Comparison of ENCODE assay signal across 8 cellular contexts in genomic region chr22:23128269-23129108, GRCh38. TPM values are rescaled to one million over a fixed set of nuclear protein-coding genes. Genes with fewer than 3 reads are reported as not detected.
DNase-seq lines count a peak whose midpoint lies in the region; ATAC-seq and TF ChIP-seq lines count a peak whose summit lies in the region.

No MANE protein-coding gene starts in this region.

- no peaks in the 10 kb centered on the region for H3K4me1 ChIP-seq in GM23338 (ENCODE audit: insufficient read depth)

- H3K27me3 ChIP-seq in GM23338 (ENCODE audit: insufficient read depth) = no peaks in the 10 kb centered on the region

- no peak overlapping the region for H3K4me2 ChIP-seq in GM23338

- peak; percentile 70 for TF ChIP-seq CTCF in AG09319 (IDR thresholded peaks at IDR 0.05; ENCODE audit: low read depth, low read length)
- peak; percentile 73 to 85 for TF ChIP-seq CTCF in GM23338 (conservative IDR thresholded peaks at IDR 0.05; ENCODE audit: low read depth in 2 of 2)
- peak; percentile 81 for TF ChIP-seq CTCF in natural killer cell (IDR thresholded peaks at IDR 0.05)

- no peak overlapping the region for H3K4me3 ChIP-seq in GM23338

- H3K27ac ChIP-seq in GM23338 (ENCODE audit: low read depth) = no peak overlapping the region

- no peaks in the 10 kb centered on the region for H3F3A ChIP-seq in GM23338 (replicated peaks; ENCODE audit: low read depth)

- ATAC-seq in GM23338 = peak; percentile 95
- peak; percentile 66 for ATAC-seq in esophagus mucosa
- peak; percentile 83 to 98 (median 96) for ATAC-seq in natural killer cell
- no peak for ATAC-seq in GM18498 (IDR thresholded peaks at IDR 0.05; ENCODE audit: unreplicated experiment)

- no peak overlapping the region for H2AFZ ChIP-seq in GM23338

- H3K79me2 ChIP-seq in GM23338 (replicated peaks; ENCODE audit: insufficient read depth) = no peaks in the 10 kb centered on the region

- H3K27ac Mint-ChIP-seq in GM23338 = no peak overlapping the region
- H3K27ac Mint-ChIP-seq in natural killer cell = peak overlapping the region in 1 of 2 donors; percentile 75

- H3K4me1 Mint-ChIP-seq in GM23338 (peaks cover 2% of the 10 kb centered on the region; the same call in 2 of the 3 replicates), natural killer cell (peaks cover 6 to 7% of the 10 kb centered on the region in 2 donors)

- no peaks in the 10 kb centered on the region for H3K36me3 ChIP-seq in GM23338 (ENCODE audit: insufficient read depth)

- H4K20me1 ChIP-seq in GM23338 (replicated peaks; ENCODE audit: insufficient read depth) = no peaks in the 10 kb centered on the region

- H3K9me3 Mint-ChIP-seq in GM23338 (peaks cover 2% of the 10 kb centered on the region; the same call in 1 of the 3 replicates), natural killer cell (no peaks in the 10 kb centered on the region)

- intact Hi-C loops in natural killer cell (cut with micrococcal nuclease) = loop anchor here (1.0 to 10.0 kb wide), 3 partner anchors 169 to 534 kb away; no protein-coding TSS in a partner anchor

- H3K4me3 Mint-ChIP-seq in GM23338 (no peak overlapping the region), natural killer cell (no peak overlapping the region)

- H3K36me3 Mint-ChIP-seq in GM23338 (ENCODE audit: low read depth) (no peaks in the 10 kb centered on the region), natural killer cell (no peaks in the 10 kb centered on the region)

- no peaks in the 10 kb centered on the region for H3K9me2 ChIP-seq in GM23338 (ENCODE audit: insufficient read depth)

- H3K27me3 Mint-ChIP-seq in GM23338 (ENCODE audit: insufficient read depth, low read depth, poor library complexity) (peaks cover 16% of the 10 kb centered on the region), natural killer cell (ENCODE audit: low read depth in 2 of 2) (no peaks in the 10 kb centered on the region)

- DNase-seq in AG09319 (ENCODE audit: extremely low read depth, low read depth) (peak; percentile 40), GM23338 (ENCODE audit: low spot score) (peak; percentile 91), NOMO-1 treated with DMSO at 0.1 percent for 48 hours (lab: John Stamatoyannopoulos, UW; ENCODE audit: unreplicated experiment) (peak; percentile 48), activated T-cell treated with anti-CD3 and anti-CD28 coated beads for 24 hours (ENCODE audit: low read depth) (peak; percentile 63), natural killer cell (peak; percentile 71)
- DNase-seq in stimulated activated CD8-positive, alpha-beta memory T cell treated with anti-CD3 and anti-CD28 coated beads, Interleukin-7, amount 100 ng/mL, for 48 hours (ENCODE audit: extremely low read depth in 1 of 2, low read depth in 1 of 2) = peak; percentile 36 to 45

TF ChIP-seq in GM23338, 12 proteins besides CTCF, POLR2A, EP300 and RAD21 (continues in another document):
- TF ChIP-seq STAT1 (IDR thresholded peaks at IDR 0.05; ENCODE audit: unreplicated experiment) (no peak), POLR2AphosphoS5 (IDR thresholded peaks at IDR 0.05; ENCODE audit: low read depth) (no peak), ZNF462 (CRISPR knock-in tag; IDR thresholded peaks at IDR 0.05) (no peak), JUNB (IDR thresholded peaks at IDR 0.05; ENCODE audit: unreplicated experiment) (no peak)

RNA-seq across cellular contexts. Expression of gene RSPH14, which starts 13.3 kb away (rescaled TPM):
- total RNA-seq in GM23338 (2014; rRNA removed; shearing (Covaris generic)) = not detected in 2 replicates
- polyA plus RNA-seq in GM23338 (2016; fragmentation: Nextera tagmentation; extraction: Ambion mirVana) = 1.8 and 2.5 TPM in 2 replicates
- total RNA-seq in esophagus mucosa = not detected
- total RNA-seq in natural killer cell = 1 to 10 TPM; 1.4 to 4.9 (median 1.4) TPM

RNA-seq across cellular contexts. Expression of gene RAB36, which starts 16.8 kb away (rescaled TPM):
- 0.58 and 1.2 TPM in 2 replicates for total RNA-seq in GM23338 (2014; rRNA removed; shearing (Covaris generic))
- polyA plus RNA-seq in GM23338 (2016; fragmentation: Nextera tagmentation; extraction: Ambion mirVana) = 0.43 and 0.58 TPM in 2 replicates
- total RNA-seq in esophagus mucosa (4.1 TPM), natural killer cell (1 to 10 TPM; 1.7 to 2.9 (median 2.6) TPM)

RNA-seq across cellular contexts. Expression of gene BCR, which starts 51.8 kb away (rescaled TPM):
- total RNA-seq in GM23338 (2014; rRNA removed; shearing (Covaris generic)) = 101 and 121 TPM in 2 replicates
- 15.6 and 17.7 TPM in 2 replicates for polyA plus RNA-seq in GM23338 (2016; fragmentation: Nextera tagmentation; extraction: Ambion mirVana)
- total RNA-seq in esophagus mucosa = 39.7 TPM
- 100 to 1,000 TPM; 166 to 186 (median 167) TPM for total RNA-seq in natural killer cell

RNA-seq across cellular contexts. Expression of gene GNAZ, which starts 58.2 kb away (rescaled TPM):
- total RNA-seq in GM23338 (2014; rRNA removed; shearing (Covaris generic)) = 9.9 and 11.1 TPM in 2 replicates
- 2.9 TPM in 2 replicates for polyA plus RNA-seq in GM23338 (2016; fragmentation: Nextera tagmentation; extraction: Ambion mirVana)
- 0.76 TPM for total RNA-seq in esophagus mucosa
- 1 to 10 TPM; 4.5 to 7.5 (median 5.6) TPM for total RNA-seq in natural killer cell

Comparison
In these comparisons a context has a peak if more than half of its experiments do, and no peak if none do; other contexts are left out.
1. DNase-seq: peak in every context shown above with its lines; median percentile 91 in GM23338; 71 in natural killer cell; 63 in activated T-cell treated with anti-CD3 and anti-CD28 coated beads for 24 hours; 48 in NOMO-1 treated with DMSO at 0.1 percent for 48 hours; 40 in stimulated activated CD8-positive, alpha-beta memory T cell treated with anti-CD3 and anti-CD28 coated beads, Interleukin-7, amount 100 ng/mL, for 48 hours; 40 in AG09319.